Comparison of ENCODE assay signal across 28 cellular contexts in the genomic region with DNA sequence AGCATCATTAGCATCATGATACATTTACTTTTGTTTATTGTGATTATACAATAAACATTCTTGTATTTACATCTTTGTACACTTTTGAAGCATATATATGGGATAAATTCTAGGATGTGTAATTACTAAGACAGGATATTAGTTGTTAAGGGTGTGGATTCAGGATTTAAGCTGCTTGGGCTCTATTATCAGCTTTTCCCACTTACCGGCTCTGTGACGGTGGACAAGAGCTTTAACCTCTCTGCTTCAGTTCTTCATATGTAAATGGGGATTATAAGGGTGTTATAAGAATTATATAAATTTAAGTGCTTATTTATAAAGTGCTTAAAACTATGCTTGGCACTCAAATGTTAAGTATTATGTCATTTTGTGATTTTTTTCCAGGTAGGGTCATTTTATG.
"Had no signal": no experiment of that assay in that cellular context is flagged by ENCODE, and none has a peak within 500 bp of the region (broad histone marks: within the 10 kb centered on the region; RNA-seq: fewer than 3 reads in every experiment).

No MANE protein-coding gene starts in this region.

- H3K4me3 ChIP-seq: neural progenitor cell, ovary, psoas muscle, right lobe of liver, sigmoid colon, stomach, thoracic aorta, thyroid gland, transverse colon, upper lobe of right lung, uterus had no signal

- H3K27ac Mint-ChIP-seq: naive thymus-derived CD8-positive, alpha-beta T cell; natural killer cell treated with Interleukin-12 subunit alpha and Interleukin-12 subunit beta and Interleukin-15 and Interleukin-18, amount 100 ng/mL, for 72 hours; neural progenitor cell; progenitor cell of endocrine pancreas; stimulated activated effector memory CD8-positive, alpha-beta T cell treated with anti-CD3 and anti-CD28 coated beads, Interleukin-12 subunit alpha, Interleukin-12 subunit beta, amount 100 ng/mL, for 72 hours; stimulated activated naive B cell treated with anti-CD40 and anti-IgM and Interleukin-4, amounts not matched to agents 10 μg/mL and 1 μg/mL and 100 μg/mL, for 72 hours; stimulated activated naive CD8-positive, alpha-beta T cell treated with anti-CD3 and anti-CD28 coated beads, Interleukin-15, Interleukin-2, amounts not matched to agents 100 ng/mL and 50 ng/mL, for 24 hours; type B pancreatic cell had no signal

- H3K27me3 Mint-ChIP-seq: naive thymus-derived CD8-positive, alpha-beta T cell; natural killer cell treated with Interleukin-12 subunit alpha and Interleukin-12 subunit beta and Interleukin-15 and Interleukin-18, amount 100 ng/mL, for 72 hours; progenitor cell of endocrine pancreas; stimulated activated naive B cell treated with anti-CD40 and anti-IgM and Interleukin-4, amounts not matched to agents 10 μg/mL and 1 μg/mL and 100 μg/mL, for 72 hours; stimulated activated naive CD8-positive, alpha-beta T cell treated with anti-CD3 and anti-CD28 coated beads, Interleukin-15, Interleukin-2, amounts not matched to agents 100 ng/mL and 50 ng/mL, for 24 hours; type B pancreatic cell had no signal

- H3K27ac ChIP-seq: neural progenitor cell, ovary, parathyroid adenoma, psoas muscle, right lobe of liver, sigmoid colon, stomach, thoracic aorta, thyroid gland, transverse colon, upper lobe of right lung, uterus had no signal

- H3K9me3 Mint-ChIP-seq: natural killer cell treated with Interleukin-12 subunit alpha and Interleukin-12 subunit beta and Interleukin-15 and Interleukin-18, amount 100 ng/mL, for 72 hours; stimulated activated naive CD8-positive, alpha-beta T cell treated with anti-CD3 and anti-CD28 coated beads, Interleukin-15, Interleukin-2, amounts not matched to agents 100 ng/mL and 50 ng/mL, for 24 hours had no signal

- H3K36me3 ChIP-seq: neural progenitor cell, ovary, right lobe of liver, thoracic aorta, thyroid gland, transverse colon, upper lobe of right lung, uterus had no signal

- H3K9me3 ChIP-seq: ovary, psoas muscle, right lobe of liver, sigmoid colon, stomach, thoracic aorta, thyroid gland, transverse colon, upper lobe of right lung, uterus had no signal

- H3K27me3 ChIP-seq: neural progenitor cell, ovary, right lobe of liver, sigmoid colon, stomach, thyroid gland, transverse colon, upper lobe of right lung, uterus had no signal

- H3K4me1 Mint-ChIP-seq: naive thymus-derived CD8-positive, alpha-beta T cell; neural progenitor cell; stimulated activated effector memory CD8-positive, alpha-beta T cell treated with anti-CD3 and anti-CD28 coated beads, Interleukin-12 subunit alpha, Interleukin-12 subunit beta, amount 100 ng/mL, for 72 hours; stimulated activated naive B cell treated with anti-CD40 and anti-IgM and Interleukin-4, amounts not matched to agents 10 μg/mL and 1 μg/mL and 100 μg/mL, for 72 hours had no signal

- H3K4me3 Mint-ChIP-seq: naive thymus-derived CD8-positive, alpha-beta T cell; natural killer cell treated with Interleukin-12 subunit alpha and Interleukin-12 subunit beta and Interleukin-15 and Interleukin-18, amount 100 ng/mL, for 72 hours; neural progenitor cell; stimulated activated effector memory CD8-positive, alpha-beta T cell treated with anti-CD3 and anti-CD28 coated beads, Interleukin-12 subunit alpha, Interleukin-12 subunit beta, amount 100 ng/mL, for 72 hours; stimulated activated naive B cell treated with anti-CD40 and anti-IgM and Interleukin-4, amounts not matched to agents 10 μg/mL and 1 μg/mL and 100 μg/mL, for 72 hours; stimulated activated naive CD8-positive, alpha-beta T cell treated with anti-CD3 and anti-CD28 coated beads, Interleukin-15, Interleukin-2, amounts not matched to agents 100 ng/mL and 50 ng/mL, for 24 hours; type B pancreatic cell had no signal

- H3K36me3 Mint-ChIP-seq: natural killer cell treated with Interleukin-12 subunit alpha and Interleukin-12 subunit beta and Interleukin-15 and Interleukin-18, amount 100 ng/mL, for 72 hours; stimulated activated effector memory CD8-positive, alpha-beta T cell treated with anti-CD3 and anti-CD28 coated beads, Interleukin-12 subunit alpha, Interleukin-12 subunit beta, amount 100 ng/mL, for 72 hours had no signal

- DNase-seq: naive thymus-derived CD8-positive, alpha-beta T cell; occipital lobe; ovary; posterior cingulate gyrus; psoas muscle; right cardiac atrium; right lobe of liver; sigmoid colon; small intestine; stimulated activated CD4-positive, alpha-beta T cell treated with anti-CD3 and anti-CD28 coated beads, Interleukin-15, amount 100 ng/mL, for 24 hours; stimulated activated CD4-positive, alpha-beta T cell treated with anti-CD3 and anti-CD28 coated beads, Interleukin-2, amount 100 ng/mL, for 24 hours; stimulated activated CD4-positive, alpha-beta T cell treated with anti-CD3 and anti-CD28 coated beads, Interleukin-2, amount 100 ng/mL, for 48 hours; stimulated activated CD4-positive, alpha-beta T cell treated with anti-CD3 and anti-CD28 coated beads, Interleukin-4, amount 100 ng/mL, for 24 hours; stimulated activated naive B cell treated with anti-CD40 and anti-IgM and Interleukin-4, amounts not matched to agents 10 μg/mL and 1 μg/mL and 100 μg/mL, for 72 hours; stimulated activated naive CD4-positive, alpha-beta T cell treated with Interleukin-2 at 50 U/mL for 16 hours; stomach; thyroid gland; transverse colon; upper lobe of right lung; uterus had no signal

- FAIRE-seq: small intestine had no signal
